In the genomic region with DNA sequence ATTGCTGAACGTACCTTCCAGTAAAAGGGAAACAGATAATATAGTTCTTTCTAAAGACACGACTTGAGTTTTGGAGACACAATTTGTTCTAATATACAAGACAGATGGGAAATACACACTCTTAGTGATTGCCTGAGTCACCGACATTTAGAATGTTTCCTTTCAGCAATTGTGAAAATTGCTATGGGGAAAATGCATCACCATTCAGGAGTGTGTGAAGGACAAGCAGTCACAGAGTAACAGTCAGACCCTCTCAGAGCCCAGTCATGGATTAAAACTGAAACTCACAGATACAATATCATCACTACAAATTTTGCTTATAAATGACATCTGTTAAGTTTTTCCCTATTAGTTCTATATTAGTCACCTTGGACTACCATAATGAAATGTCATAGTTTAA, we compare ENCODE assay signal across 26 cellular contexts.
DNase-seq lines count a peak whose midpoint lies in the region; FAIRE-seq and TF ChIP-seq lines count a peak whose summit lies in the region.
"Had no signal": no experiment of that assay in that cellular context is flagged by ENCODE, and none has a peak within 500 bp of the region (broad histone marks: within the 10 kb centered on the region; RNA-seq: fewer than 3 reads in every experiment).

No MANE protein-coding gene starts in this region.

- no peak overlapping the region for H2BK12ac ChIP-seq in mesenchymal stem cell (ENCODE audit: low read length in 2 of 2)

- H3K9ac ChIP-seq in GM23248 (no peak overlapping the region), mesenchymal stem cell (ENCODE audit: low read length) (no peak overlapping the region)

- 29 to 30% methylated on average over 3 of the region's 3 CpGs for WGBS in GM23248 (ENCODE audit: low coverage in 1 of 2, low lambda C conversion rate in 2 of 2, missing lambda C conversion rate in 2 of 2), 2 experiments
- WGBS in mesenchymal stem cell: 56% methylated on average over 1 of the region's 3 CpGs

- H3K36me3 ChIP-seq in GM23248 (ENCODE audit: low read depth) (no peaks in the 10 kb centered on the region), bronchial epithelial cell (ENCODE audit: control insufficient read depth, insufficient read depth, low read length) (no peaks in the 10 kb centered on the region), mesenchymal stem cell (ENCODE audit: control insufficient read depth in 1 of 2, insufficient read depth in 2 of 2, low read depth in 1 of 2, low read length in 2 of 2) (no peaks in the 10 kb centered on the region), BE2C (no peaks in the 10 kb centered on the region)
- H3K36me3 ChIP-seq: MG63, ovary, spleen, tibial nerve had no signal

- H2BK5ac ChIP-seq in mesenchymal stem cell (ENCODE audit: low read depth, low read length, poor library complexity, severe bottlenecking): no peak overlapping the region

- H3K4me2 ChIP-seq in GM23248 (ENCODE audit: unreplicated experiment) (peak overlapping the region; percentile 23), mesenchymal stem cell (ENCODE audit: low read length, poor library complexity, severe bottlenecking) (no peak overlapping the region)
- H3K4me2 ChIP-seq: GM23338 had no signal

- H3K27me3 ChIP-seq in GM23248 (replicated peaks; ENCODE audit: insufficient read depth) (no peaks in the 10 kb centered on the region), bronchial epithelial cell (ENCODE audit: control insufficient read depth, insufficient read depth, low read length) (no peaks in the 10 kb centered on the region), mesenchymal stem cell (ENCODE audit: control insufficient read depth in 1 of 2, insufficient read depth in 1 of 2, low read length in 2 of 2) (no peaks in the 10 kb centered on the region), BE2C (no peaks in the 10 kb centered on the region)
- H3K27me3 ChIP-seq: dorsolateral prefrontal cortex, MG63, ovary, spleen, tibial nerve had no signal

- no peak for TF ChIP-seq CTCF in bronchial epithelial cell (IDR thresholded peaks at IDR 0.05; ENCODE audit: insufficient read depth, low read length, severe bottlenecking)
- no peak for TF ChIP-seq CTCF in BE2C (IDR thresholded peaks at IDR 0.05; ENCODE audit: low read depth, low read length)

- H2BK120ac ChIP-seq in mesenchymal stem cell (ENCODE audit: low read depth, low read length): no peak overlapping the region

- peaks cover 18% of the 10 kb centered on the region for H3K4me1 ChIP-seq in GM23248 (ENCODE audit: insufficient read depth)
- H3K4me1 ChIP-seq in mesenchymal stem cell (ENCODE audit: control insufficient read depth, insufficient read depth, low read depth, low read length): no peaks in the 10 kb centered on the region
- H3K4me1 ChIP-seq in BE2C: no peaks in the 10 kb centered on the region; the same call in 1 of the 2 replicates

- H3K18ac ChIP-seq in mesenchymal stem cell (ENCODE audit: low read depth in 1 of 2, low read length in 2 of 2): no peak overlapping the region

- in situ Hi-C loops in GM23248 (cut with MboI): no loop called here

- peak; percentile 11 for DNase-seq in AG20443 (ENCODE audit: low spot score)
- peak; percentile 83 for DNase-seq in GM23248
- DNase-seq in bronchial epithelial cell (ENCODE audit: low read depth): peak; percentile 44
- peak; percentile 60 for DNase-seq in mesenchymal stem cell
- no peak for DNase-seq in D341Med (ENCODE audit: low spot score)
- DNase-seq in COLO668 (lab: John Stamatoyannopoulos, UW; ENCODE audit: unreplicated experiment): no peak
- no peak for DNase-seq in BE2C
- no peak for DNase-seq in NCI-H345 treated with DMSO at 0.1 percent for 48 hours (lab: John Stamatoyannopoulos, UW; ENCODE audit: unreplicated experiment)
- DNase-seq: activated CD4-positive, alpha-beta T cell treated with anti-CD3 and anti-CD28 coated beads, Interleukin-2, amount 50 U/mL, for 4 hours; amygdala; CD4-positive, alpha-beta T cell; dorsolateral prefrontal cortex; GF-D8; MG63; naive thymus-derived CD4-positive, alpha-beta T cell; NCI-H1417; NCI-H2081 treated with DMSO at 0.1 percent for 48 hours; NCI-H446; NCI-H82; ovary; spleen; stimulated activated CD4-positive, alpha-beta T cell treated with anti-CD3 and anti-CD28 coated beads, Interleukin-4, amount 100 ng/mL, for 1 hour; stimulated activated naive CD4-positive, alpha-beta T cell treated with Interleukin-2 at 50 U/mL for 16 hours had no signal

- no peak overlapping the region for H2AFZ ChIP-seq in GM23248
- no peak overlapping the region for H2AFZ ChIP-seq in mesenchymal stem cell (ENCODE audit: low read depth, low read length)
- H2AFZ ChIP-seq: GM23338 had no signal

- H2BK15ac ChIP-seq in mesenchymal stem cell (ENCODE audit: low read depth, poor library complexity, severe bottlenecking): no peak overlapping the region

- peak overlapping the region; percentile 29 for H3K27ac ChIP-seq in GM23248
- no peak overlapping the region for H3K27ac ChIP-seq in mesenchymal stem cell (ENCODE audit: low read length, poor library complexity, severe bottlenecking)
- H3K27ac ChIP-seq: ovary, spleen, tibial nerve had no signal

- H3K14ac ChIP-seq in mesenchymal stem cell (ENCODE audit: low read length in 2 of 2): no peak overlapping the region

- H4K20me1 ChIP-seq in GM23248 (ENCODE audit: insufficient read depth): no peaks in the 10 kb centered on the region

- no peak for FAIRE-seq in bronchial epithelial cell (lab: Jason Lieb, UNC)
- FAIRE-seq: GM18507 had no signal

- no peak overlapping the region for H3K4me3 ChIP-seq in GM23248
- H3K4me3 ChIP-seq in bronchial epithelial cell (ENCODE audit: low read depth, low read length): no peak overlapping the region
- H3K4me3 ChIP-seq in mesenchymal stem cell (ENCODE audit: insufficient read depth in 1 of 2, low read depth in 1 of 2, low read length in 2 of 2): no peak overlapping the region
- no peak overlapping the region for H3K4me3 ChIP-seq in BE2C (ENCODE audit: low read depth, low read length)
- H3K4me3 ChIP-seq: dorsolateral prefrontal cortex, GM23338, MG63, ovary, spleen, tibial nerve had no signal

- H3F3A ChIP-seq in GM23248 (ENCODE audit: insufficient read depth): peaks cover 17% of the 10 kb centered on the region

- no peaks in the 10 kb centered on the region for H3K79me1 ChIP-seq in mesenchymal stem cell (replicated peaks; ENCODE audit: low read length, poor library complexity, severe bottlenecking)

- H4K8ac ChIP-seq in mesenchymal stem cell (ENCODE audit: low read length): no peak overlapping the region

- H3K79me2 ChIP-seq in GM23248 (ENCODE audit: insufficient read depth): no peaks in the 10 kb centered on the region

- H4K91ac ChIP-seq in mesenchymal stem cell (ENCODE audit: low read length): no peak overlapping the region

- no peaks in the 10 kb centered on the region for H3K9me3 ChIP-seq in GM23248 (ENCODE audit: low read depth)
- peaks cover 13% of the 10 kb centered on the region for H3K9me3 ChIP-seq in mesenchymal stem cell (ENCODE audit: control insufficient read depth, low read length)
- H3K9me3 ChIP-seq in BE2C: no peaks in the 10 kb centered on the region; the same call in 1 of the 2 replicates
- H3K9me3 ChIP-seq: MG63, ovary, spleen, tibial nerve had no signal

- no peak overlapping the region for H2AK5ac ChIP-seq in mesenchymal stem cell (ENCODE audit: low read length, severe bottlenecking)

- no peak overlapping the region for H3K23ac ChIP-seq in mesenchymal stem cell (ENCODE audit: low read length in 2 of 2)

- H3K4ac ChIP-seq in mesenchymal stem cell (ENCODE audit: low read depth in 1 of 2, low read length in 2 of 2): no peak overlapping the region

- no peaks in the 10 kb centered on the region for H3K9me2 ChIP-seq in GM23248 (ENCODE audit: insufficient read depth)

Comparison
In these comparisons a context has a peak if more than half of its experiments do, and no peak if none do; other contexts are left out.
1. DNase-seq: peak in AG20443 (single experiment), GM23248 (single experiment), bronchial epithelial cell (single experiment) and mesenchymal stem cell (single experiment); none in D341Med (single experiment), COLO668 (single experiment), BE2C (single experiment) and NCI-H345 treated with DMSO at 0.1 percent for 48 hours (single experiment).